Comparison of ENCODE assay signal across 18 cellular contexts in the genomic region with DNA sequence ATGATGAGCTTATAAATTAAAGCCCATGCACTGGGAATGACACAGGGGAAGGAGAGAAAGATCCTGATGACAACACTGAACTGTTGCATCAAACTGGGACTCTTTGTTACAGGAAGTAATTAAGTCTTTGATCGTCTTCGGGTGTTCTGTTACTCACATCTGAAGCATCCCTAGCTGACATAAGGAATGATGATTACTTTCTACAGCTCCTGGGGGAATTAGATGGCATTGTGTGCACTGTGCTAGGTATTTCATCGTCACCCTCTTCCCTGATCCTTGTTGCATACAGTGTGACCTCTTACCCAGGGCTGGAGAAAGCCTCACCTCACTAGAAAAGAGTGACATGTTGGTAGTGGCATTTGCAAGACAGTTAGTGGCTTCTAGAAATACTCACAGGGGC.
DNase-seq lines count a peak whose midpoint lies in the region; TF ChIP-seq lines count a peak whose summit lies in the region.
"Had no signal": no experiment of that assay in that cellular context is flagged by ENCODE, and none has a peak within 500 bp of the region (broad histone marks: within the 10 kb centered on the region; RNA-seq: fewer than 3 reads in every experiment).

No MANE protein-coding gene starts in this region.

- peak; percentile 56 for DNase-seq in EL
- DNase-seq in LHCN-M2 (ENCODE audit: low read depth): peak; percentile 12
- DNase-seq in ecto neural progenitor cell (ENCODE audit: low spot score): peak; percentile 18
- no peak for DNase-seq in nephron progenitor cell
- no peak for DNase-seq in SIG-M5 (lab: John Stamatoyannopoulos, UW)
- no peak for DNase-seq in right atrium auricular region (ENCODE audit: low spot score)
- no peak for DNase-seq in activated CD4-positive, alpha-beta T cell treated with anti-CD3 and anti-CD28 coated beads for 4 hours
- no peak for DNase-seq in GDM1 (lab: John Stamatoyannopoulos, UW)
- DNase-seq: activated CD4-positive, CD25-positive, alpha-beta regulatory T cell treated with anti-CD3 and anti-CD28 coated beads, Interleukin-2, amount 50 U/mL, for 72 hours; activated naive CD8-positive, alpha-beta T cell treated with anti-CD3 and anti-CD28 coated beads for 36 hours; AML-193; MG63; NCI-H1694; NCI-H226; T1000 had no signal

- peaks cover 84% of the 10 kb centered on the region for H3K4me1 Mint-ChIP-seq in nephron progenitor cell
- H3K4me1 Mint-ChIP-seq: activated naive CD8-positive, alpha-beta T cell treated with anti-CD3 and anti-CD28 coated beads for 36 hours; stimulated activated effector memory CD8-positive, alpha-beta T cell treated with anti-CD3 and anti-CD28 coated beads, Interleukin-12 subunit alpha, Interleukin-12 subunit beta, amount 100 ng/mL, for 72 hours had no signal

- no peaks in the 10 kb centered on the region for H3K36me3 ChIP-seq in right atrium auricular region
- H3K36me3 ChIP-seq: MG63, thoracic aorta had no signal

- H3K27me3 Mint-ChIP-seq in nephron progenitor cell (ENCODE audit: low read depth, poor library complexity): no peaks in the 10 kb centered on the region

- H3K4me1 ChIP-seq in right atrium auricular region: peaks cover 0 to 8% of the 10 kb centered on the region in 2 donors

- no peak overlapping the region for H3K4me3 ChIP-seq in right atrium auricular region
- H3K4me3 ChIP-seq: MG63, thoracic aorta had no signal

- H3K9me3 Mint-ChIP-seq in nephron progenitor cell: peaks cover 6% of the 10 kb centered on the region
- H3K9me3 Mint-ChIP-seq: activated naive CD8-positive, alpha-beta T cell treated with anti-CD3 and anti-CD28 coated beads for 36 hours; activated T-helper 17 cell treated with anti-CD3 and anti-CD28 coated beads, Interleukin-2, amount 50 U/mL, for 72 hours; stimulated activated effector memory CD8-positive, alpha-beta T cell treated with anti-CD3 and anti-CD28 coated beads, Interleukin-12 subunit alpha, Interleukin-12 subunit beta, amount 100 ng/mL, for 72 hours had no signal

- no peaks in the 10 kb centered on the region for H3K9me3 ChIP-seq in right atrium auricular region
- H3K9me3 ChIP-seq: thoracic aorta had no signal

- peak overlapping the region; percentile 11 for H3K4me3 Mint-ChIP-seq in nephron progenitor cell
- H3K4me3 Mint-ChIP-seq: activated naive CD8-positive, alpha-beta T cell treated with anti-CD3 and anti-CD28 coated beads for 36 hours; activated T-helper 17 cell treated with anti-CD3 and anti-CD28 coated beads, Interleukin-2, amount 50 U/mL, for 72 hours; stimulated activated effector memory CD8-positive, alpha-beta T cell treated with anti-CD3 and anti-CD28 coated beads, Interleukin-12 subunit alpha, Interleukin-12 subunit beta, amount 100 ng/mL, for 72 hours had no signal

- no peaks in the 10 kb centered on the region for H3K36me3 Mint-ChIP-seq in nephron progenitor cell (ENCODE audit: low read depth)
- H3K36me3 Mint-ChIP-seq: activated naive CD8-positive, alpha-beta T cell treated with anti-CD3 and anti-CD28 coated beads for 36 hours; stimulated activated effector memory CD8-positive, alpha-beta T cell treated with anti-CD3 and anti-CD28 coated beads, Interleukin-12 subunit alpha, Interleukin-12 subunit beta, amount 100 ng/mL, for 72 hours had no signal

- TF ChIP-seq CTCF in nephron progenitor cell (IDR thresholded peaks at IDR 0.05) (no peak), right atrium auricular region (IDR thresholded peaks at IDR 0.05) (no peak)

- no peaks in the 10 kb centered on the region for H3K27me3 ChIP-seq in right atrium auricular region
- H3K27me3 ChIP-seq: MG63 had no signal

- no peak overlapping the region for H3K27ac ChIP-seq in right atrium auricular region
- H3K27ac ChIP-seq: thoracic aorta had no signal

- H3K27ac Mint-ChIP-seq in nephron progenitor cell: no peak overlapping the region
- H3K27ac Mint-ChIP-seq: activated naive CD8-positive, alpha-beta T cell treated with anti-CD3 and anti-CD28 coated beads for 36 hours; activated T-helper 17 cell treated with anti-CD3 and anti-CD28 coated beads, Interleukin-2, amount 50 U/mL, for 72 hours; stimulated activated effector memory CD8-positive, alpha-beta T cell treated with anti-CD3 and anti-CD28 coated beads, Interleukin-12 subunit alpha, Interleukin-12 subunit beta, amount 100 ng/mL, for 72 hours had no signal

Comparison
In these comparisons a context has a peak if more than half of its experiments do, and no peak if none do; other contexts are left out.
1. DNase-seq: peak in EL (single experiment), LHCN-M2 (single experiment) and ecto neural progenitor cell (single experiment); none in nephron progenitor cell (single experiment), SIG-M5 (single experiment), right atrium auricular region (single experiment), activated CD4-positive, alpha-beta T cell treated with anti-CD3 and anti-CD28 coated beads for 4 hours (0 of 2) and GDM1 (single experiment).